In genomic region chr17:2872282-2872681, GRCh38 we compare ENCODE assay signal across 20 cellular contexts.
"Had no signal": no experiment of that assay in that cellular context is flagged by ENCODE, and none has a peak within 500 bp of the region (broad histone marks: within the 10 kb centered on the region; RNA-seq: fewer than 3 reads in every experiment).

No MANE protein-coding gene starts in this region.

- H2AFZ ChIP-seq: parathyroid adenoma had no signal

- H3K27ac ChIP-seq: colonic mucosa, esophagus muscularis mucosa, gastroesophageal sphincter, heart right ventricle, lower lobe of right lung, parathyroid adenoma, spleen, thoracic aorta, upper lobe of right lung had no signal

- DNase-seq: activated CD4-positive, alpha-beta T cell treated with anti-CD3 and anti-CD28 coated beads, Interleukin-2, amount 10 ng/mL, durations not matched to agents 7 days and 5 days; activated CD8-positive, alpha-beta memory T cell treated with anti-CD3 and anti-CD28 coated beads, Interleukin-2, amount 50 U/mL, for 4 hours; activated effector memory CD4-positive, alpha-beta T cell treated with anti-CD3 and anti-CD28 coated beads, Interleukin-2, amount 50 U/mL, for 16 hours; activated naive CD4-positive, alpha-beta T cell treated with anti-CD3 and anti-CD28 coated beads, Interleukin-2, amount 50 U/mL, for 16 hours; activated T-cell treated with anti-CD3 and anti-CD28 coated beads, Interleukin-2, amount 50 U/mL, for 4 hours; aorta; colonic mucosa; heart right ventricle; lower lobe of right lung; natural killer cell; spleen; stimulated activated CD4-positive, alpha-beta T cell treated with anti-CD3 and anti-CD28 coated beads, Interleukin-4, amount 100 ng/mL, for 4 hours; T1000; upper lobe of right lung had no signal

- H3K36me3 ChIP-seq: colonic mucosa, esophagus muscularis mucosa, gastroesophageal sphincter, heart right ventricle, lower lobe of right lung, thoracic aorta, upper lobe of right lung had no signal

- H3K36me3 Mint-ChIP-seq: natural killer cell had no signal

- H3K9ac ChIP-seq: parathyroid adenoma had no signal

- H3K27ac Mint-ChIP-seq: activated CD4-positive, alpha-beta T cell treated with anti-CD3 and anti-CD28 coated beads, Interleukin-2, amount 10 ng/mL, durations not matched to agents 7 days and 5 days; stimulated activated memory B cell treated with anti-CD40 and anti-IgM and Interleukin-4, amounts not matched to agents 10 μg/mL and 1 μg/mL and 100 μg/mL, for 72 hours had no signal

- H3K9me3 ChIP-seq: colonic mucosa, esophagus muscularis mucosa, gastroesophageal sphincter, heart right ventricle, lower lobe of right lung, spleen, thoracic aorta, upper lobe of right lung had no signal

- H3K4me1 Mint-ChIP-seq: activated CD4-positive, alpha-beta T cell treated with anti-CD3 and anti-CD28 coated beads, Interleukin-2, amount 10 ng/mL, durations not matched to agents 7 days and 5 days had no signal

- H3K4me1 ChIP-seq: colonic mucosa, gastroesophageal sphincter, lower lobe of right lung, parathyroid adenoma, spleen, upper lobe of right lung had no signal

- H3K4me3 ChIP-seq: colonic mucosa, esophagus muscularis mucosa, gastroesophageal sphincter, heart right ventricle, lower lobe of right lung, spleen, thoracic aorta, upper lobe of right lung had no signal

- H3K27me3 Mint-ChIP-seq: activated CD4-positive, alpha-beta T cell treated with anti-CD3 and anti-CD28 coated beads, Interleukin-2, amount 10 ng/mL, durations not matched to agents 7 days and 5 days; central memory CD8-positive, alpha-beta T cell; stimulated activated memory B cell treated with anti-CD40 and anti-IgM and Interleukin-4, amounts not matched to agents 10 μg/mL and 1 μg/mL and 100 μg/mL, for 72 hours had no signal

- H3K9me3 Mint-ChIP-seq: activated CD4-positive, alpha-beta T cell treated with anti-CD3 and anti-CD28 coated beads, Interleukin-2, amount 10 ng/mL, durations not matched to agents 7 days and 5 days; activated T-cell treated with anti-CD3 and anti-CD28 coated beads, Interleukin-2, amount 50 U/mL, for 4 hours; central memory CD8-positive, alpha-beta T cell; natural killer cell; stimulated activated memory B cell treated with anti-CD40 and anti-IgM and Interleukin-4, amounts not matched to agents 10 μg/mL and 1 μg/mL and 100 μg/mL, for 72 hours had no signal

- H3K27me3 ChIP-seq: colonic mucosa, esophagus muscularis mucosa, gastroesophageal sphincter, heart right ventricle had no signal

- H3K4me3 Mint-ChIP-seq: activated CD4-positive, alpha-beta T cell treated with anti-CD3 and anti-CD28 coated beads, Interleukin-2, amount 10 ng/mL, durations not matched to agents 7 days and 5 days; activated T-cell treated with anti-CD3 and anti-CD28 coated beads, Interleukin-2, amount 50 U/mL, for 4 hours; central memory CD8-positive, alpha-beta T cell; natural killer cell; stimulated activated memory B cell treated with anti-CD40 and anti-IgM and Interleukin-4, amounts not matched to agents 10 μg/mL and 1 μg/mL and 100 μg/mL, for 72 hours had no signal
